1 cellular context compared by ENCODE assay signal in genomic region chr11:63531074-63531792, GRCh38.
TF ChIP-seq lines count a peak whose summit lies in the region.

No MANE protein-coding gene starts in this region.

TF ChIP-seq in H1, 55 proteins besides CTCF, POLR2A, EP300 and RAD21:
- TF ChIP-seq RXRA (IDR thresholded peaks at IDR 0.05; ENCODE audit: insufficient read depth, low read depth, low read length) = peak; percentile 90
- peak; percentile 56 for TF ChIP-seq POLR2AphosphoS5 (IDR thresholded peaks at IDR 0.05; ENCODE audit: low read depth, low read length)
